ENCODE assay signal across 1 cellular context in genomic region chr13:98652721-98653470, GRCh38.
TF ChIP-seq lines count a peak whose summit lies in the region.

No MANE protein-coding gene starts in this region.

TF ChIP-seq in K562, 482 proteins besides CTCF, POLR2A, EP300 and RAD21 (continued from another document):
- TF ChIP-seq RREB1 (CRISPR knock-in tag; IDR thresholded peaks at IDR 0.05), result no peak
- no peak for TF ChIP-seq POLR2H (tag; IDR thresholded peaks at IDR 0.05; ENCODE audit: low read depth)
- no peak for TF ChIP-seq NFRKB (IDR thresholded peaks at IDR 0.05; ENCODE audit: low read depth)
- 0 out of 2 replicates have a peak, but pooled peaks have one; percentile 30 for TF ChIP-seq BCOR (IDR thresholded peaks at IDR 0.05)
